In genomic region chr5:131263648-131264452, GRCh38 we compare ENCODE assay signal across 8 cellular contexts. TPM values are rescaled to one million over a fixed set of nuclear protein-coding genes. Genes with fewer than 3 reads are reported as not detected.
DNase-seq lines count a peak whose midpoint lies in the region; TF ChIP-seq lines count a peak whose summit lies in the region.

CDC42SE2 (plus strand) TSS chr5:131264053; CDS start chr5:131359494, 95,441 bp downstream.

- no peaks in the 10 kb centered on the region for H3K9me3 Mint-ChIP-seq in activated T-cell treated with anti-CD3 and anti-CD28 coated beads, Interleukin-2, amount 50 U/mL, for 24 hours

- peaks cover 12% of the 10 kb centered on the region for H3K36me3 ChIP-seq in OCI-LY7 (ENCODE audit: insufficient read depth, low read length)
- no peaks in the 10 kb centered on the region for H3K36me3 ChIP-seq in mucosa of stomach (ENCODE audit: control insufficient read depth, insufficient read depth, low read length)

- no peaks in the 10 kb centered on the region for H3K27me3 ChIP-seq in mucosa of stomach (ENCODE audit: control insufficient read depth, insufficient read depth, low read length)

- H3K4me3 ChIP-seq in OCI-LY7 (ENCODE audit: low read depth, low read length, poor library complexity, severe bottlenecking) = peak within 1 kb of the TSS; percentile 83
- H3K4me3 ChIP-seq in mucosa of stomach (ENCODE audit: low read length) = peak within 1 kb of the TSS; percentile 84

- in situ Hi-C loops in Caki2 (cut with HindIII; ENCODE audit: low pct_unique_long_range_greater_than_20kb, low sequenced_read_pairs) = no loop called here

- CTCF ChIA-PET in OCI-LY7 (lab: Charles Lee; ENCODE audit: unreplicated experiment) = interaction anchor here (0.6 to 1.0 kb wide), 3 partner anchors 11 to 116 kb away, joined by 3 to 10 read pairs (median 5); no protein-coding TSS in a partner anchor

- POLR2A ChIA-PET in OCI-LY7 (lab: Charles Lee) = interaction anchor here (0.6 to 6.7 kb wide), 22 partner anchors 9 to 866 kb away, joined by 3 to 91 read pairs (median 4); partner anchors contain the start of gene HINT1

- H3K9me3 ChIP-seq in OCI-LY7 (ENCODE audit: low read length) (no peaks in the 10 kb centered on the region; the same call in 1 of the 2 replicates), mucosa of stomach (ENCODE audit: control insufficient read depth, low read length) (no peaks in the 10 kb centered on the region)

- H3K4me1 ChIP-seq in OCI-LY7 (ENCODE audit: insufficient read depth, low read length, poor library complexity, severe bottlenecking) = peaks cover 49% of the 10 kb centered on the region
- peaks cover 6% of the 10 kb centered on the region for H3K4me1 ChIP-seq in mucosa of stomach (ENCODE audit: control insufficient read depth, insufficient read depth, low read length)

- peak; percentile 85 for DNase-seq in Caki2 (ENCODE audit: low read depth)
- peak; percentile 93 for DNase-seq in GM20000 (ENCODE audit: low spot score)
- DNase-seq in HT1080 (ENCODE audit: low read depth) = peak; percentile 76
- DNase-seq in OCI-LY7 (ENCODE audit: low spot score) = peak; percentile 95
- DNase-seq in activated T-cell treated with anti-CD3 and anti-CD28 coated beads, Interleukin-2, amount 50 U/mL, for 24 hours = peak; percentile 92
- peak; percentile 89 to 94 for DNase-seq in erythroblast (lab: John Stamatoyannopoulos, UW)
- peak; percentile 68 for DNase-seq in stimulated activated CD8-positive, alpha-beta memory T cell treated with anti-CD3 and anti-CD28 coated beads, Interleukin-7, amount 100 ng/mL, for 1 hour (ENCODE audit: low read depth in 2 of 2)

- H3K9ac ChIP-seq in mucosa of stomach (ENCODE audit: low read length) = peak within 1 kb of the TSS; percentile 97

- BruUV-seq in OCI-LY7 (replicated peaks; lab: Mats Ljungman, UMichigan) = no TSS peak

- H3K79me2 ChIP-seq in OCI-LY7 (ENCODE audit: insufficient read depth, low read depth, low read length) = peaks cover 63% of the 10 kb centered on the region

- TF ChIP-seq POLR2A in erythroblast (IDR thresholded peaks at IDR 0.05; ENCODE audit: low read length) = peak; percentile 94

- H3K27ac ChIP-seq in OCI-LY7 (ENCODE audit: low read depth, low read length, poor library complexity, severe bottlenecking) = peak within 1 kb of the TSS; percentile 85

- peak within 1 kb of the TSS; percentile 56; the same call in 1 of the 2 replicates for H2AFZ ChIP-seq in OCI-LY7 (ENCODE audit: low read length)

- peaks cover 58% of the 10 kb centered on the region for H3K4me1 Mint-ChIP-seq in activated T-cell treated with anti-CD3 and anti-CD28 coated beads, Interleukin-2, amount 50 U/mL, for 24 hours (ENCODE audit: low read depth)

- no peaks in the 10 kb centered on the region for H3K9me2 ChIP-seq in OCI-LY7 (ENCODE audit: insufficient read depth, low read length)

- no peaks in the 10 kb centered on the region for H3K27me3 Mint-ChIP-seq in activated T-cell treated with anti-CD3 and anti-CD28 coated beads, Interleukin-2, amount 50 U/mL, for 24 hours

- H3K4me2 ChIP-seq in OCI-LY7 (ENCODE audit: low read length) = peak within 1 kb of the TSS; percentile 94

- H4K20me1 ChIP-seq in OCI-LY7 (ENCODE audit: insufficient read depth, low read length) = no peaks in the 10 kb centered on the region

- peak within 1 kb of the TSS; percentile 97 for H3K27ac Mint-ChIP-seq in activated T-cell treated with anti-CD3 and anti-CD28 coated beads, Interleukin-2, amount 50 U/mL, for 24 hours

- peaks cover 61% of the 10 kb centered on the region for H3K36me3 Mint-ChIP-seq in activated T-cell treated with anti-CD3 and anti-CD28 coated beads, Interleukin-2, amount 50 U/mL, for 24 hours (ENCODE audit: low read depth)

- TF ChIP-seq CTCF in GM20000 (IDR thresholded peaks at IDR 0.05; ENCODE audit: extremely low read depth, missing control alignments) (no peak), OCI-LY7 (conservative IDR thresholded peaks at IDR 0.05; ENCODE audit: low read length) (no peak)

- intact Hi-C loops in OCI-LY7 (cut with micrococcal nuclease; ENCODE audit: unreplicated experiment) = loop anchor here (1.0 to 10.0 kb wide), 4 partner anchors 55 to 531 kb away; partner anchors contain the start of genes FNIP1 and HINT1

- peak within 1 kb of the TSS; percentile 85 for H3K4me3 Mint-ChIP-seq in activated T-cell treated with anti-CD3 and anti-CD28 coated beads, Interleukin-2, amount 50 U/mL, for 24 hours

RNA-seq across cellular contexts. Expression of gene CDC42SE2, which starts in this region (rescaled TPM):
- total RNA-seq in Caki2 (2014; rRNA removed; shearing (Covaris generic); ENCODE audit: low replicate concordance) = 40.5 and 61.6 TPM in 2 replicates
- 17.2 and 19.5 TPM in 2 replicates for total RNA-seq in HT1080 (2014; rRNA removed; shearing (Covaris generic))
- polyA plus RNA-seq in HT1080 (2015; cell fraction: cytosol; rRNA removed) = 16.0 and 19.9 TPM in 2 replicates
- polyA plus RNA-seq in HT1080 (2015; cell fraction: nucleus; rRNA removed) = 9.5 and 11.7 TPM in 2 replicates
- 34.7 and 54.2 TPM in 2 replicates for total RNA-seq in OCI-LY7 (2014; rRNA removed; shearing (Covaris generic))
- 66.8 and 68.9 TPM in 2 replicates for total RNA-seq in OCI-LY7 (2022)

Comparison
In these comparisons a context has a peak if more than half of its experiments do, and no peak if none do; other contexts are left out.
1. Peak in every context shown above with its lines: DNase-seq, H3K4me3 ChIP-seq and H3K27ac ChIP-seq.